In genomic region chr3:140941090-140941433, GRCh38 we compare ENCODE assay signal across 8 cellular contexts. TPM values are rescaled to one million over a fixed set of nuclear protein-coding genes. Genes with fewer than 3 reads are reported as not detected.
DNase-seq lines count a peak whose midpoint lies in the region; ATAC-seq and TF ChIP-seq lines count a peak whose summit lies in the region.

No MANE protein-coding gene starts in this region.

- DNase-seq in T-helper 2 cell treated with Interferon-gamma antibody and Interleukin-4, amounts not matched to agents 5 μg/mL and 100 μg/mL, for 36 hours (ENCODE audit: low spot score), result no peak
- DNase-seq in T-helper 2 cell (no peak), adrenal gland (no peak), NCI-H2171 treated with DMSO at 0.1 percent for 48 hours (lab: John Stamatoyannopoulos, UW) (no peak), GM19240 (ENCODE audit: insufficient read length, low spot score) (no peak)

- no peaks in the 10 kb centered on the region for H3K9me3 ChIP-seq in adrenal gland (replicated peaks in 1 of 3)

- peaks cover 1% of the 10 kb centered on the region for H3K36me3 Mint-ChIP-seq in T-helper 2 cell treated with Interferon-gamma antibody and Interleukin-4, amounts not matched to agents 5 μg/mL and 100 μg/mL, for 36 hours (ENCODE audit: low read depth)

- intact Hi-C loops in adrenal gland (cut with DNase I), result no loop called here

- no peaks in the 10 kb centered on the region for H3K36me3 ChIP-seq in adrenal gland (replicated peaks in 1 of 2)

- H3K27ac Mint-ChIP-seq in T-helper 2 cell treated with Interferon-gamma antibody and Interleukin-4, amounts not matched to agents 5 μg/mL and 100 μg/mL, for 36 hours, result peak overlapping the region; percentile 97

- H3K4me1 Mint-ChIP-seq in T-helper 2 cell treated with Interferon-gamma antibody and Interleukin-4, amounts not matched to agents 5 μg/mL and 100 μg/mL, for 36 hours (ENCODE audit: low read depth), result peaks cover 33% of the 10 kb centered on the region

- H3K27ac ChIP-seq in adrenal gland (peak overlapping the region in 4 of 5 donors; percentile 97 to 99 (median 99)), layer of hippocampus (ENCODE audit: low read depth, low read length) (peak overlapping the region; percentile 89), temporal lobe (ENCODE audit: low read depth, low read length) (peak overlapping the region; percentile 89)

- H3K4me3 ChIP-seq in adrenal gland, result peak overlapping the region in 2 of 4 donors; percentile 79 to 93

- H3K9me3 Mint-ChIP-seq in T-helper 2 cell treated with Interferon-gamma antibody and Interleukin-4, amounts not matched to agents 5 μg/mL and 100 μg/mL, for 36 hours, result peaks cover 8% of the 10 kb centered on the region

- TF ChIP-seq POLR2A in adrenal gland (IDR thresholded peaks at IDR 0.05), result no peak

- TF ChIP-seq CTCF in adrenal gland (IDR thresholded peaks at IDR 0.05), result no peak

- ATAC-seq in HG02981 (IDR thresholded peaks at IDR 0.05; ENCODE audit: unreplicated experiment), result no peak

- WGBS in adrenal gland, 4 donors, result 39 to 44% (median 42%) methylated on average over 5 of the region's 5 CpGs

- H3K27me3 ChIP-seq in adrenal gland (no peaks in the 10 kb centered on the region), layer of hippocampus (ENCODE audit: control insufficient read depth, insufficient read depth, low read length) (no peaks in the 10 kb centered on the region)

- H3K4me3 Mint-ChIP-seq in T-helper 2 cell treated with Interferon-gamma antibody and Interleukin-4, amounts not matched to agents 5 μg/mL and 100 μg/mL, for 36 hours, result peak overlapping the region; percentile 95

- H3K4me1 ChIP-seq in adrenal gland (replicated peaks in 1 of 2), result peaks cover 5 to 28% of the 10 kb centered on the region in 2 donors

- peaks cover 24% of the 10 kb centered on the region for H3K27me3 Mint-ChIP-seq in T-helper 2 cell treated with Interferon-gamma antibody and Interleukin-4, amounts not matched to agents 5 μg/mL and 100 μg/mL, for 36 hours (ENCODE audit: low read depth)

RNA-seq across cellular contexts. Expression of gene SLC25A36, which starts 0.6 kb away (rescaled TPM):
- total RNA-seq in adrenal gland, result 100 to 1,000 TPM in 1 of 8 donors, 10 to 100 TPM in 7; 30.0 to 124 (median 58.2) TPM
- polyA plus RNA-seq in adrenal gland, result 10 to 100 TPM; 21.3 to 49.1 (median 33.8) TPM
- total RNA-seq in temporal lobe, result 143 TPM
